10 cellular contexts compared by ENCODE assay signal in the genomic region with DNA sequence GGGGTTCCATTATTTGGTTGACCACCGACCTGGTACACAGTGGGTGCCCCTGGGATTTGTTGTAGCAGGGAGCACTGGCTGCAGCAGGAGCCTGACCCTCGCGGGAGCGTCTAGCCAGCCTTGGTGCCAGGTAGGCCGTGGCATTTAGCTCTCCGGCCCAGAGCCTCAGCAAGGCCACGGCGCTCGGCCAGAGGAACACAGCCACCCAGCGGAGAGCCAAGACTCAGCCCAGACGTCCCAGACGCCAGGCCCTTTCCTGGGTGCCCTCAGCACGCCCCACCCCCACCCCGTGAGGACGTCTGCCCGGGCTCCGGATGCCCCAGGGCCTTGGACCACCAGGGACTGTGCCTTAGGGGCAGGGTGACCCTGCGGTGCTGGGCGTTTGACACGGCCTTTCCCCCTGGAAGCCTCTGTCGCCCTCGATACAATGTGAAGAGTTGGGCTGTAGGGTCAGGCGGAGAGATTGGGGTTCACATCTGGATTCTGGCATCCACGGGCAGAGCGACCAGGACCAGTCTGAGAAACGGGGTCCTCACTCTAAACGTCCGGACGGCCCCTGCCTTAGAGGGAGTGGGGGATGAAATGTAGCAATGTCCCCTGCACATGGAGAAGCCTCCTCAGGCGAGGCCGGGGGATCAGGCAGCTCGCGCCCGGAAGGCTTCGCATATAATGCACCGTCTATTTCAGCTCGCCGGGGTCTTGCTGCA.
A peak's percentile ranks its signal among the peaks of the same experiment; 100 is the strongest.
DNase-seq lines count a peak whose midpoint lies in the region; ATAC-seq and TF ChIP-seq lines count a peak whose summit lies in the region.
"Had no signal": no experiment of that assay in that cellular context is flagged by ENCODE, and none has a peak within 500 bp of the region (broad histone marks: within the 10 kb centered on the region; RNA-seq: fewer than 3 reads in every experiment).

No MANE protein-coding gene starts in this region.

- H3K79me2 ChIP-seq in neural progenitor cell (ENCODE audit: low read depth), result no peaks in the 10 kb centered on the region

- no peaks in the 10 kb centered on the region for H3K36me3 ChIP-seq in neural progenitor cell
- H3K36me3 ChIP-seq in uterus, result no peaks in the 10 kb centered on the region
- H3K36me3 ChIP-seq: brain microvascular endothelial cell had no signal

- intact Hi-C loops in Right ventricle myocardium superior (cut with DNase I), result loop anchor here (2.0 kb wide), 1 partner anchor 272 kb away; no protein-coding TSS in a partner anchor
- intact Hi-C loops in uterus (cut with DNase I; ENCODE audit: low total_unique reads), result loop anchor here (5.0 kb wide), 1 partner anchor 274 kb away; no protein-coding TSS in a partner anchor

- TF ChIP-seq POLR2A in uterus (IDR thresholded peaks at IDR 0.05), result no peak

- CTCF ChIA-PET in activated naive CD4-positive, alpha-beta T cell treated with anti-CD3 and anti-CD28 coated beads, Interleukin-2, amount 10 ng/mL, durations not matched to agents 7 days and 5 days (lab: Charles Lee), result interaction anchor here (0.9 to 1.7 kb wide), 4 partner anchors 270 to 278 kb away, joined by 3 to 9 read pairs (median 4); no protein-coding TSS in a partner anchor

- no peaks in the 10 kb centered on the region for H3F3A ChIP-seq in neural progenitor cell (ENCODE audit: low read depth)

- no peak overlapping the region for H3K9ac ChIP-seq in neural progenitor cell

- H3K4me3 ChIP-seq in neural progenitor cell, result no peak overlapping the region
- H3K4me3 ChIP-seq in uterus, result no peak overlapping the region

- no peaks in the 10 kb centered on the region for H3K4me1 Mint-ChIP-seq in activated naive CD4-positive, alpha-beta T cell treated with anti-CD3 and anti-CD28 coated beads, Interleukin-2, amount 10 ng/mL, durations not matched to agents 7 days and 5 days
- H3K4me1 Mint-ChIP-seq in neural progenitor cell (peaks cover 3% of the 10 kb centered on the region), osteocyte (ENCODE audit: unreplicated experiment) (peaks cover 10% of the 10 kb centered on the region)

- H3K27me3 ChIP-seq in neural progenitor cell (peaks cover 39% of the 10 kb centered on the region), uterus (no peaks in the 10 kb centered on the region)
- H3K27me3 ChIP-seq: brain microvascular endothelial cell had no signal

- H3K27ac ChIP-seq in neural progenitor cell, result no peak overlapping the region
- H3K27ac ChIP-seq in uterus, result peak overlapping the region; percentile 42 to 48
- H3K27ac ChIP-seq: brain microvascular endothelial cell had no signal

- H3K9me3 ChIP-seq in neural progenitor cell (ENCODE audit: low read depth), result no peaks in the 10 kb centered on the region
- no peaks in the 10 kb centered on the region for H3K9me3 ChIP-seq in uterus

- H3K4me3 Mint-ChIP-seq in activated naive CD4-positive, alpha-beta T cell treated with anti-CD3 and anti-CD28 coated beads, Interleukin-2, amount 10 ng/mL, durations not matched to agents 7 days and 5 days, result no peak overlapping the region
- H3K4me3 Mint-ChIP-seq in neural progenitor cell (no peak overlapping the region), osteocyte (ENCODE audit: unreplicated experiment) (no peak overlapping the region)
- H3K4me3 Mint-ChIP-seq: activated CD8-positive, alpha-beta T cell treated with anti-CD3 and anti-CD28 coated beads for 36 hours had no signal

- H3K4me1 ChIP-seq in neural progenitor cell, result peaks cover 3% of the 10 kb centered on the region
- peaks cover 0 to 16% of the 10 kb centered on the region in 2 donors for H3K4me1 ChIP-seq in uterus

- no peak overlapping the region for H3K27ac Mint-ChIP-seq in activated naive CD4-positive, alpha-beta T cell treated with anti-CD3 and anti-CD28 coated beads, Interleukin-2, amount 10 ng/mL, durations not matched to agents 7 days and 5 days
- H3K27ac Mint-ChIP-seq in neural progenitor cell (no peak overlapping the region), osteocyte (ENCODE audit: unreplicated experiment) (no peak overlapping the region)
- H3K27ac Mint-ChIP-seq: activated CD8-positive, alpha-beta T cell treated with anti-CD3 and anti-CD28 coated beads for 36 hours had no signal

- peak; percentile 79 for ATAC-seq in Right ventricle myocardium superior (ENCODE audit: poor library complexity)
- ATAC-seq in GM19351 (IDR thresholded peaks at IDR 0.05; ENCODE audit: unreplicated experiment), result no peak

- peak overlapping the region; percentile 53 for H2AFZ ChIP-seq in neural progenitor cell (replicated peaks)

- H3K36me3 Mint-ChIP-seq in activated naive CD4-positive, alpha-beta T cell treated with anti-CD3 and anti-CD28 coated beads, Interleukin-2, amount 10 ng/mL, durations not matched to agents 7 days and 5 days, result no peaks in the 10 kb centered on the region
- H3K36me3 Mint-ChIP-seq in neural progenitor cell, result no peaks in the 10 kb centered on the region
- H3K36me3 Mint-ChIP-seq in osteocyte (ENCODE audit: unreplicated experiment), result no peaks in the 10 kb centered on the region

- no peaks in the 10 kb centered on the region for H4K20me1 ChIP-seq in neural progenitor cell (ENCODE audit: low read depth)

- H3K4me2 ChIP-seq in neural progenitor cell, result peak overlapping the region; percentile 2

- DNase-seq in activated naive CD4-positive, alpha-beta T cell treated with anti-CD3 and anti-CD28 coated beads, Interleukin-2, amount 10 ng/mL, durations not matched to agents 7 days and 5 days, result peak; percentile 19
- DNase-seq in activated naive CD4-positive, alpha-beta T cell (lab: John Stamatoyannopoulos, UW), result no peak
- DNase-seq in Right ventricle myocardium superior (peak; percentile 72), neural progenitor cell (ENCODE audit: low spot score) (no peak), uterus (peak; percentile 27 to 43), H4 (ENCODE audit: low spot score) (no peak), osteocyte (ENCODE audit: extremely low spot score, unreplicated experiment) (no peak)

- H3K9me3 Mint-ChIP-seq in activated naive CD4-positive, alpha-beta T cell treated with anti-CD3 and anti-CD28 coated beads, Interleukin-2, amount 10 ng/mL, durations not matched to agents 7 days and 5 days, result no peaks in the 10 kb centered on the region
- H3K9me3 Mint-ChIP-seq in neural progenitor cell (no peaks in the 10 kb centered on the region), osteocyte (ENCODE audit: unreplicated experiment) (no peaks in the 10 kb centered on the region)
- H3K9me3 Mint-ChIP-seq: activated CD8-positive, alpha-beta T cell treated with anti-CD3 and anti-CD28 coated beads for 36 hours had no signal

- TF ChIP-seq CTCF in neural progenitor cell (IDR thresholded peaks at IDR 0.05), result no peak
- no peak for TF ChIP-seq CTCF in uterus (IDR thresholded peaks at IDR 0.05)
- TF ChIP-seq CTCF in osteocyte (IDR thresholded peaks at IDR 0.05), result no peak

- H3K27me3 Mint-ChIP-seq in activated naive CD4-positive, alpha-beta T cell treated with anti-CD3 and anti-CD28 coated beads, Interleukin-2, amount 10 ng/mL, durations not matched to agents 7 days and 5 days, result peaks cover 57% of the 10 kb centered on the region
- peaks cover 25% of the 10 kb centered on the region for H3K27me3 Mint-ChIP-seq in neural progenitor cell (ENCODE audit: insufficient read depth, low read depth)
- H3K27me3 Mint-ChIP-seq in osteocyte (ENCODE audit: unreplicated experiment), result peaks cover 10% of the 10 kb centered on the region

Comparison
In these comparisons a context has a peak if more than half of its experiments do, and no peak if none do; other contexts are left out.
1. DNase-seq: peak in activated naive CD4-positive, alpha-beta T cell treated with anti-CD3 and anti-CD28 coated beads, Interleukin-2, amount 10 ng/mL, durations not matched to agents 7 days and 5 days (single experiment), Right ventricle myocardium superior (single experiment) and uterus (2 of 2); none in activated naive CD4-positive, alpha-beta T cell (0 of 4), neural progenitor cell (single experiment), H4 (single experiment) and osteocyte (single experiment).